Comparison of ENCODE assay signal across 8 cellular contexts in genomic region chr1:209652873-209653401, GRCh38.
DNase-seq lines count a peak whose midpoint lies in the region; ATAC-seq lines count a peak whose summit lies in the region.

No MANE protein-coding gene starts in this region.

- peak; percentile 63 for DNase-seq in activated naive CD4-positive, alpha-beta T cell treated with Interleukin-2 at 50 U/mL for 16 hours
- no peak for DNase-seq in activated naive CD4-positive, alpha-beta T cell (lab: John Stamatoyannopoulos, UW)
- peak; percentile 77 for DNase-seq in NT2/D1 (ENCODE audit: low read depth, low spot score)
- DNase-seq in adipocyte (ENCODE audit: low read depth), result peak; percentile 39
- DNase-seq in iris pigment epithelial cell (ENCODE audit: low read depth), result peak; percentile 70
- peak; percentile 49 to 52 for DNase-seq in stimulated activated CD4-positive, alpha-beta T cell treated with anti-CD3 and anti-CD28 coated beads, Interleukin-2, amount 100 ng/mL, for 48 hours
- DNase-seq in ecto neural progenitor cell (ENCODE audit: low spot score), result no peak

- H3K36me3 ChIP-seq in NT2/D1 (ENCODE audit: insufficient read depth, insufficient read length, low read length) (no peaks in the 10 kb centered on the region), adipocyte (ENCODE audit: control insufficient read depth, insufficient read depth, low read length, severe bottlenecking) (no peaks in the 10 kb centered on the region)

- H3K27me3 ChIP-seq in NT2/D1 (ENCODE audit: insufficient read depth, insufficient read length), result no peaks in the 10 kb centered on the region
- H3K27me3 ChIP-seq in adipocyte (replicated peaks; ENCODE audit: control insufficient read depth, insufficient read depth, low read length), result no peaks in the 10 kb centered on the region

- H3K4me1 ChIP-seq in NT2/D1 (ENCODE audit: insufficient read depth, insufficient read length), result peaks cover 14% of the 10 kb centered on the region
- H3K4me1 ChIP-seq in adipocyte (ENCODE audit: control insufficient read depth, insufficient read depth, low read length), result peaks cover 35% of the 10 kb centered on the region

- H3K9me3 ChIP-seq in NT2/D1 (ENCODE audit: insufficient read depth, low read length), result no peaks in the 10 kb centered on the region
- no peaks in the 10 kb centered on the region for H3K9me3 ChIP-seq in adipocyte (ENCODE audit: control insufficient read depth, low read length)

- no peak for ATAC-seq in HG02588 (IDR thresholded peaks at IDR 0.05; ENCODE audit: unreplicated experiment)

- no peak overlapping the region for H3K4me3 ChIP-seq in NT2/D1 (ENCODE audit: insufficient read length, low read depth)
- no peak overlapping the region for H3K4me3 ChIP-seq in adipocyte (ENCODE audit: low read length)

- no peak overlapping the region for H3K9ac ChIP-seq in NT2/D1 (ENCODE audit: insufficient read length, low read depth)
- H3K9ac ChIP-seq in adipocyte (ENCODE audit: low read length), result no peak overlapping the region

Comparison
In these comparisons a context has a peak if more than half of its experiments do, and no peak if none do; other contexts are left out.
1. DNase-seq: peak in activated naive CD4-positive, alpha-beta T cell treated with Interleukin-2 at 50 U/mL for 16 hours (single experiment), NT2/D1 (single experiment), adipocyte (single experiment), iris pigment epithelial cell (single experiment) and stimulated activated CD4-positive, alpha-beta T cell treated with anti-CD3 and anti-CD28 coated beads, Interleukin-2, amount 100 ng/mL, for 48 hours (2 of 2); none in activated naive CD4-positive, alpha-beta T cell (0 of 4) and ecto neural progenitor cell (single experiment).